ENCODE assay signal across 1 cellular context in the genomic region with DNA sequence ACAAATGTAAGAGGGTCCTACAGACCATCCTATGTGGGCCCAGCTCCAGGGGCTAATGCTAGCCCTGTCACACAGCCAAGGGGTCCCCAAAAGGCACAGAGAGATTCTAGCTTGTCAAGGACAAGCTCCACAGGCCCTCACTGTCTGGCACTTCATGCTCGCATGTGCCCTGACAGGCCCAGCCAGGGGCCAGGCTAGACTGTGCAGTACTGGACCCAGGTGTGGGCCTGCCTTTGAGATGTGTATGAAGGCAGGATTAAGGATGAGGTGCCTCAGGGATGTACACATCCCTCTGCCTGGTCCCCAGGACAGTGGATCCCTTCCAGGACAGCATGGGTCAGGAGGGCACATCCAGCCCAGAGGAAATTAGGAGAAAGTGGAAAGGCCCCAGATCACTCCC.
TF ChIP-seq lines count a peak whose summit lies in the region.

No MANE protein-coding gene starts in this region.

TF ChIP-seq in HepG2, 621 proteins besides CTCF, POLR2A, EP300 and RAD21:
- no peak for TF ChIP-seq ETV5 (CRISPR knock-in tag; IDR thresholded peaks at IDR 0.05; ENCODE audit: borderline replicate concordance)
- TF ChIP-seq, protein P1, sequence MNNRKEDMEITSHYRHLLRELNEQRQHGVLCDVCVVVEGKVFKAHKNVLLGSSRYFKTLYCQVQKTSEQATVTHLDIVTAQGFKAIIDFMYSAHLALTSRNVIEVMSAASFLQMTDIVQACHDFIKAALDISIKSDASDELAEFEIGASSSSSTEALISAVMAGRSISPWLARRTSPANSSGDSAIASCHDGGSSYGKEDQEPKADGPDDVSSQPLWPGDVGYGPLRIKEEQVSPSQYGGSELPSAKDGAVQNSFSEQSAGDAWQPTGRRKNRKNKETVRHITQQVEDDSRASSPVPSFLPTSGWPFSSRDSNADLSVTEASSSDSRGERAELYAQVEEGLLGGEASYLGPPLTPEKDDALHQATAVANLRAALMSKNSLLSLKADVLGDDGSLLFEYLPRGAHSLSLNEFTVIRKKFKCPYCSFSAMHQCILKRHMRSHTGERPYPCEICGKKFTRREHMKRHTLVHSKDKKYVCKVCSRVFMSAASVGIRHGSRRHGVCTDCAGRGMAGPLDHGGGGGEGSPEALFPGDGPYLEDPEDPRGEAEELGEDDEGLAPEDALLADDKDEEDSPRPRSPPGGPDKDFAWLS (CRISPR knock-in tag; IDR thresholded peaks at IDR 0.05; ENCODE audit: borderline replicate concordance), result no peak
- TF ChIP-seq NR1H2 (CRISPR knock-in tag; IDR thresholded peaks at IDR 0.05; ENCODE audit: borderline replicate concordance, low read depth), result no peak
- TF ChIP-seq, protein P2, sequence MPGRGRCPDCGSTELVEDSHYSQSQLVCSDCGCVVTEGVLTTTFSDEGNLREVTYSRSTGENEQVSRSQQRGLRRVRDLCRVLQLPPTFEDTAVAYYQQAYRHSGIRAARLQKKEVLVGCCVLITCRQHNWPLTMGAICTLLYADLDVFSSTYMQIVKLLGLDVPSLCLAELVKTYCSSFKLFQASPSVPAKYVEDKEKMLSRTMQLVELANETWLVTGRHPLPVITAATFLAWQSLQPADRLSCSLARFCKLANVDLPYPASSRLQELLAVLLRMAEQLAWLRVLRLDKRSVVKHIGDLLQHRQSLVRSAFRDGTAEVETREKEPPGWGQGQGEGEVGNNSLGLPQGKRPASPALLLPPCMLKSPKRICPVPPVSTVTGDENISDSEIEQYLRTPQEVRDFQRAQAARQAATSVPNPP (CRISPR knock-in tag; IDR thresholded peaks at IDR 0.05), result no peak
- TF ChIP-seq ZNF101 (CRISPR knock-in tag; IDR thresholded peaks at IDR 0.05; ENCODE audit: borderline replicate concordance, low read depth), result no peak
- TF ChIP-seq ZNF337 (CRISPR knock-in tag; IDR thresholded peaks at IDR 0.05; ENCODE audit: borderline replicate concordance, low read depth), result no peak
- no peak for TF ChIP-seq RXRA (CRISPR knock-in tag; IDR thresholded peaks at IDR 0.05)
- TF ChIP-seq ZBTB42 (CRISPR knock-in tag; IDR thresholded peaks at IDR 0.05), result no peak
- TF ChIP-seq KDM3A (CRISPR knock-in tag; IDR thresholded peaks at IDR 0.05; ENCODE audit: low read depth), result no peak
TF ChIP-seq in HepG2: peak in this region for 0.
